Comparison of ENCODE assay signal across 9 cellular contexts in the genomic region with DNA sequence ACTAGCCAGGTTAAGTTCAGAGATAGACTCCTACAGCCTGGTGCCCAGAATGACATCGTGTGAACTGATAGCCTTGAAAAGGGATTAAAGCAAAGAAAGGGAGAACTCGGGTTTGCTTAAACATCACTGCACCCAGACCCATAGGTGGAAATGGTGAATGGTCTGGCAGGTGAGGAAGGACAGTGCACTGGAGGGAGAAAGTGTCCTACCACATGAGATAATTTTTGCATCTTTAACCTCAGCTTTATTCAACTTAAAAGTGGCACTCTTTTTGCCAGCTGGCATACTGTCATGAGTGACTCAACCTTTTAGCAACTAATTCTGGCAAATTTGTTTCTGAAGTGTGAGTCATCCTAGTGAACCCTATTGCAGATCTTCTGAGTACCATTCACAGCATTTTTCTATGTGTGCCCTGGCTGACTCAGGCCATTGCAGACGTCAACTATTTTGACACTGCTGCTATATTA. TPM values are rescaled to one million over a fixed set of nuclear protein-coding genes. Genes with fewer than 3 reads are reported as not detected.
DNase-seq lines count a peak whose midpoint lies in the region; ATAC-seq and TF ChIP-seq lines count a peak whose summit lies in the region.
"Had no signal": no experiment of that assay in that cellular context is flagged by ENCODE, and none has a peak within 500 bp of the region (broad histone marks: within the 10 kb centered on the region; RNA-seq: fewer than 3 reads in every experiment).

No MANE protein-coding gene starts in this region.

- no peak overlapping the region for H3K9ac ChIP-seq in neuronal stem cell (ENCODE audit: low read depth, low read length, poor library complexity)

- H3K79me1 ChIP-seq in neuronal stem cell (ENCODE audit: low read depth, low read length) = no peaks in the 10 kb centered on the region

- no peak overlapping the region for H2BK15ac ChIP-seq in neuronal stem cell (ENCODE audit: low read length)

- H3K27ac ChIP-seq in PC-9 (no peak overlapping the region), upper lobe of left lung (no peak overlapping the region), neuronal stem cell (replicated peaks; ENCODE audit: low read length) (no peak overlapping the region)

- no peak for TF ChIP-seq EP300 in upper lobe of left lung (IDR thresholded peaks at IDR 0.05)

- peaks cover 5% of the 10 kb centered on the region; the same call in 1 of the 2 replicates for H3F3A ChIP-seq in PC-9 (ENCODE audit: insufficient read depth, low read depth)

- H3K4me3 ChIP-seq in PC-9 (no peak overlapping the region), fibroblast of the aortic adventitia (ENCODE audit: low read depth, low read length) (no peak overlapping the region), upper lobe of left lung (no peak overlapping the region), neuronal stem cell (ENCODE audit: low read length in 2 of 2) (no peak overlapping the region)
- H3K4me3 ChIP-seq: smooth muscle cell had no signal

- H3K4me2 ChIP-seq in PC-9 = no peak overlapping the region
- H3K4me2 ChIP-seq in neuronal stem cell (ENCODE audit: insufficient read depth, low read length, poor library complexity, severe bottlenecking) = no peak overlapping the region
- H3K4me2 ChIP-seq: smooth muscle cell had no signal

- peak; percentile 47 to 75 for ATAC-seq in upper lobe of left lung (ENCODE audit: low FRiP score in 2 of 2)

- no peak overlapping the region for H4K8ac ChIP-seq in neuronal stem cell (ENCODE audit: low read depth, low read length)

- CTCF ChIA-PET in PC-9 (lab: Charles Lee) = no interaction called here

- POLR2A ChIA-PET in PC-9 (lab: Charles Lee; ENCODE audit: unreplicated experiment) = no interaction called here

- no peaks in the 10 kb centered on the region for H3K9me3 ChIP-seq in PC-9 (ENCODE audit: insufficient read depth, low read depth)
- H3K9me3 ChIP-seq in upper lobe of left lung = no peaks in the 10 kb centered on the region
- H3K9me3 ChIP-seq in neuronal stem cell (replicated peaks in 1 of 2; ENCODE audit: control insufficient read depth in 2 of 2, insufficient read depth in 1 of 2, low read depth in 1 of 2, low read length in 2 of 2) = peaks cover 0 to 1% of the 10 kb centered on the region in 2 donors

- H3K27me3 ChIP-seq in PC-9 (ENCODE audit: insufficient read depth, low read depth) = no peaks in the 10 kb centered on the region
- H3K27me3 ChIP-seq in upper lobe of left lung = no peaks in the 10 kb centered on the region
- no peaks in the 10 kb centered on the region for H3K27me3 ChIP-seq in neuronal stem cell (ENCODE audit: control insufficient read depth in 3 of 3, insufficient read depth in 3 of 3, low read depth in 1 of 3, low read length in 3 of 3)

- no TSS peak for BruUV-seq in PC-9 (replicated peaks; lab: Mats Ljungman, UMichigan)

- no peak overlapping the region for H2BK120ac ChIP-seq in neuronal stem cell (ENCODE audit: low read depth, low read length)

- H2AFZ ChIP-seq in PC-9 = no peak overlapping the region
- H2AFZ ChIP-seq in neuronal stem cell (ENCODE audit: low read length) = no peak overlapping the region

- H3K18ac ChIP-seq in neuronal stem cell (ENCODE audit: low read length) = no peak overlapping the region

- H3K4me1 ChIP-seq in PC-9 (replicated peaks; ENCODE audit: insufficient read depth) (no peaks in the 10 kb centered on the region; the same call in 1 of the 2 replicates), upper lobe of left lung (no peaks in the 10 kb centered on the region), neuronal stem cell (ENCODE audit: control insufficient read depth in 2 of 2, insufficient read depth in 1 of 2, low read depth in 1 of 2, low read length in 2 of 2) (no peaks in the 10 kb centered on the region)

- H2BK5ac ChIP-seq in neuronal stem cell (ENCODE audit: low read length) = no peak overlapping the region

- intact Hi-C loops in PC-9 (cut with micrococcal nuclease; ENCODE audit: unreplicated experiment) = no loop called here

- no peaks in the 10 kb centered on the region for H3K79me2 ChIP-seq in PC-9 (ENCODE audit: low read depth)

- no peak overlapping the region for H3K14ac ChIP-seq in neuronal stem cell (ENCODE audit: low read length)

- TF ChIP-seq POLR2A in upper lobe of left lung (IDR thresholded peaks at IDR 0.05) = no peak

- H3K9me2 ChIP-seq in PC-9 (ENCODE audit: insufficient read depth) = no peaks in the 10 kb centered on the region

- no peaks in the 10 kb centered on the region for H4K20me1 ChIP-seq in PC-9 (ENCODE audit: insufficient read depth)

- no peak overlapping the region for H3K4ac ChIP-seq in neuronal stem cell (ENCODE audit: low read length)

- H3K36me3 ChIP-seq in PC-9 (ENCODE audit: low read depth) (no peaks in the 10 kb centered on the region), upper lobe of left lung (no peaks in the 10 kb centered on the region), neuronal stem cell (replicated peaks in 1 of 2; ENCODE audit: control insufficient read depth in 2 of 2, insufficient read depth in 2 of 2, low read length in 2 of 2) (no peaks in the 10 kb centered on the region)

- no peak overlapping the region for H4K91ac ChIP-seq in neuronal stem cell (ENCODE audit: low read depth, low read length, poor library complexity)

- DNase-seq in stimulated activated CD4-positive, alpha-beta T cell treated with anti-CD3 and anti-CD28 coated beads, Interleukin-15, amount 100 ng/mL, for 24 hours = peak; percentile 36
- DNase-seq in stimulated activated CD4-positive, alpha-beta T cell treated with anti-CD3 and anti-CD28 coated beads, Interleukin-4, amount 100 ng/mL, for 1 hour = no peak
- DNase-seq in PC-9 = peak; percentile 9 to 85
- DNase-seq in fibroblast of the aortic adventitia (ENCODE audit: low read depth) = peak; percentile 96
- peak in 1 of 2 donors; percentile 44 for DNase-seq in upper lobe of left lung
- no peak for DNase-seq in neuronal stem cell (ENCODE audit: low spot score)
- DNase-seq in SHP77 (lab: John Stamatoyannopoulos, UW) = no peak
- DNase-seq in NCI-H1417 (lab: John Stamatoyannopoulos, UW) = no peak

- H2BK12ac ChIP-seq in neuronal stem cell (ENCODE audit: low read length) = no peak overlapping the region

- no peak overlapping the region for H3K23ac ChIP-seq in neuronal stem cell (ENCODE audit: low read depth, low read length, poor library complexity)

- 64 to 68% methylated on average over 3 of the region's 3 CpGs for WGBS in upper lobe of left lung, 2 donors
- WGBS in neuronal stem cell (ENCODE audit: extremely low coverage in 2 of 2, insufficient read length in 2 of 2, insufficient replicate concordance in 1 of 2), 2 donors = no CpG with 5 or more reads among the region's 3 CpGs

- H2AK5ac ChIP-seq in neuronal stem cell (ENCODE audit: low read depth, low read length) = no peak overlapping the region

- no peak for TF ChIP-seq CTCF in PC-9 (conservative IDR thresholded peaks at IDR 0.05)
- TF ChIP-seq CTCF in fibroblast of the aortic adventitia (IDR thresholded peaks at IDR 0.05; ENCODE audit: insufficient read depth, low read length) = no peak
- TF ChIP-seq CTCF in upper lobe of left lung (IDR thresholded peaks at IDR 0.05) = no peak

RNA-seq across cellular contexts. Expression of a gene that starts 53.0 kb away (rescaled TPM):
- total RNA-seq in PC-9 (2021) (7.9 and 9.6 TPM in 2 replicates), fibroblast of the aortic adventitia (ENCODE audit: low replicate concordance) (not detected in 2 replicates), upper lobe of left lung (10 to 100 TPM in 3 of 6 donors, 1 to 10 TPM in 3; 5.6 to 14.5 (median 10.6) TPM)
- polyA plus RNA-seq in neuronal stem cell (2013, experiment 1 of 2) = not detected
- not detected for polyA plus RNA-seq in neuronal stem cell (2013, experiment 2 of 2)

Comparison
In these comparisons a context has a peak if more than half of its experiments do, and no peak if none do; other contexts are left out.
1. DNase-seq: peak in stimulated activated CD4-positive, alpha-beta T cell treated with anti-CD3 and anti-CD28 coated beads, Interleukin-15, amount 100 ng/mL, for 24 hours (single experiment), PC-9 (2 of 2) and fibroblast of the aortic adventitia (single experiment); none in stimulated activated CD4-positive, alpha-beta T cell treated with anti-CD3 and anti-CD28 coated beads, Interleukin-4, amount 100 ng/mL, for 1 hour (single experiment), neuronal stem cell (single experiment), SHP77 (0 of 2) and NCI-H1417 (0 of 3).